Comparison of ENCODE assay signal across 11 cellular contexts in genomic region chr14:50835280-50835679, GRCh38.
DNase-seq lines count a peak whose midpoint lies in the region; ATAC-seq and TF ChIP-seq lines count a peak whose summit lies in the region.
"Had no signal": no experiment of that assay in that cellular context is flagged by ENCODE, and none has a peak within 500 bp of the region (broad histone marks: within the 10 kb centered on the region; RNA-seq: fewer than 3 reads in every experiment).

No MANE protein-coding gene starts in this region.

- H3K4me2 ChIP-seq in OCI-LY3 (ENCODE audit: low read length): peak overlapping the region; percentile 21; the same call in 1 of the 2 replicates

- no peaks in the 10 kb centered on the region for H3K36me3 ChIP-seq in OCI-LY3 (replicated peaks; ENCODE audit: low read depth, low read length)
- H3K36me3 ChIP-seq: stomach had no signal

- DNase-seq in NCI-H345 treated with DMSO at 0.1 percent for 48 hours (lab: John Stamatoyannopoulos, UW; ENCODE audit: unreplicated experiment): peak; percentile 17
- DNase-seq in NCI-H345 (lab: John Stamatoyannopoulos, UW): no peak
- peak; percentile 27 for DNase-seq in kidney glomerular epithelial cell (lab: John Stamatoyannopoulos, UW)
- no peak for DNase-seq in NK-92 (lab: John Stamatoyannopoulos, UW; ENCODE audit: unreplicated experiment)
- DNase-seq in OCI-M2 (lab: John Stamatoyannopoulos, UW; ENCODE audit: unreplicated experiment): no peak
- DNase-seq: NCI-H1694 treated with DMSO at 0.1 percent for 48 hours, stomach had no signal

- no peak overlapping the region for H3K27ac ChIP-seq in OCI-LY3 (ENCODE audit: low read length)
- H3K27ac ChIP-seq: stomach had no signal

- H2AFZ ChIP-seq in OCI-LY3 (ENCODE audit: low read depth, low read length): no peak overlapping the region; the same call in 1 of the 2 replicates

- H3K4me3 ChIP-seq in OCI-LY3 (ENCODE audit: low read length): no peak overlapping the region
- H3K4me3 ChIP-seq: stomach had no signal

- peaks cover 5% of the 10 kb centered on the region; the same call in 1 of the 2 replicates for H3K27me3 ChIP-seq in OCI-LY3 (ENCODE audit: low read depth, low read length)

- peaks cover 5% of the 10 kb centered on the region for H3K79me2 ChIP-seq in OCI-LY3 (ENCODE audit: low read length)

- H3K9ac ChIP-seq in OCI-LY3 (ENCODE audit: low read length): no peak overlapping the region

- ATAC-seq in GM19463 (IDR thresholded peaks at IDR 0.05; ENCODE audit: unreplicated experiment): peak; percentile 15
- ATAC-seq in HG03469 (IDR thresholded peaks at IDR 0.05; ENCODE audit: unreplicated experiment): no peak
- ATAC-seq: sciatic nerve had no signal

- H3K4me1 ChIP-seq in OCI-LY3 (ENCODE audit: low read length): peaks cover 23% of the 10 kb centered on the region

- H4K20me1 ChIP-seq in OCI-LY3 (ENCODE audit: insufficient read depth, low read length): no peaks in the 10 kb centered on the region

- no peaks in the 10 kb centered on the region for H3K9me3 ChIP-seq in OCI-LY3 (ENCODE audit: insufficient read depth, low read length)
- H3K9me3 ChIP-seq: stomach had no signal

- TF ChIP-seq CTCF in OCI-LY3 (IDR thresholded peaks at IDR 0.05; ENCODE audit: low read depth, low read length): no peak

Comparison
In these comparisons a context has a peak if more than half of its experiments do, and no peak if none do; other contexts are left out.
1. DNase-seq: peak in NCI-H345 treated with DMSO at 0.1 percent for 48 hours (single experiment) and kidney glomerular epithelial cell (single experiment); none in NCI-H345 (single experiment), NK-92 (single experiment) and OCI-M2 (single experiment).